In genomic region chr10:35329520-35329919, GRCh38 we compare ENCODE assay signal across 16 cellular contexts. TPM values are rescaled to one million over a fixed set of nuclear protein-coding genes. Genes with fewer than 3 reads are reported as not detected.
DNase-seq lines count a peak whose midpoint lies in the region; ATAC-seq and TF ChIP-seq lines count a peak whose summit lies in the region.
"Had no signal": no experiment of that assay in that cellular context is flagged by ENCODE, and none has a peak within 500 bp of the region (broad histone marks: within the 10 kb centered on the region; RNA-seq: fewer than 3 reads in every experiment).

No MANE protein-coding gene starts in this region.

- 78% methylated on average over 4 of the region's 4 CpGs for WGBS in smooth muscle cell (ENCODE audit: low lambda C conversion rate)

- peaks cover 18% of the 10 kb centered on the region for H3K4me1 ChIP-seq in smooth muscle cell (ENCODE audit: low read depth)

- H3K27ac ChIP-seq in WERI-Rb-1, result peak overlapping the region; percentile 62
- peak overlapping the region; percentile 16 for H3K27ac ChIP-seq in smooth muscle cell (ENCODE audit: low read depth)
- H3K27ac ChIP-seq: ascending aorta, C4-2B, SJSA1 had no signal

- peaks cover 17% of the 10 kb centered on the region for H3K36me3 Mint-ChIP-seq in activated CD4-positive, alpha-beta T cell treated with anti-CD3 and anti-CD28 coated beads for 36 hours (ENCODE audit: low read depth)

- no peaks in the 10 kb centered on the region for H3K27me3 Mint-ChIP-seq in activated CD4-positive, alpha-beta T cell treated with anti-CD3 and anti-CD28 coated beads for 36 hours

- H3K4me3 Mint-ChIP-seq in activated CD4-positive, alpha-beta T cell treated with anti-CD3 and anti-CD28 coated beads for 36 hours, result no peak overlapping the region

- POLR2A ChIA-PET in activated CD4-positive, alpha-beta T cell treated with anti-CD3 and anti-CD28 coated beads for 36 hours (lab: Charles Lee), result no interaction called here

- H3K79me2 ChIP-seq in smooth muscle cell (ENCODE audit: low read depth), result peaks cover 56% of the 10 kb centered on the region

- no peak overlapping the region for H3K4me2 ChIP-seq in smooth muscle cell

- H4K20me1 ChIP-seq in smooth muscle cell (ENCODE audit: low read depth), result peaks cover 29% of the 10 kb centered on the region

- H3K27me3 ChIP-seq in WERI-Rb-1 (ENCODE audit: insufficient read depth, low read depth, severe bottlenecking) (no peaks in the 10 kb centered on the region), smooth muscle cell (ENCODE audit: low read depth) (no peaks in the 10 kb centered on the region)
- H3K27me3 ChIP-seq: ascending aorta, SJSA1 had no signal

- H3K4me1 Mint-ChIP-seq in activated CD4-positive, alpha-beta T cell treated with anti-CD3 and anti-CD28 coated beads for 36 hours, result peaks cover 56% of the 10 kb centered on the region

- TF ChIP-seq CTCF in WERI-Rb-1 (IDR thresholded peaks at IDR 0.05; ENCODE audit: low read depth, low read length) (no peak), smooth muscle cell (IDR thresholded peaks at IDR 0.05; ENCODE audit: borderline replicate concordance, insufficient read depth, poor library complexity, severe bottlenecking) (no peak)

- no peak overlapping the region for H3K9ac ChIP-seq in smooth muscle cell (ENCODE audit: low read depth)

- no peaks in the 10 kb centered on the region for H3K9me3 Mint-ChIP-seq in activated CD4-positive, alpha-beta T cell treated with anti-CD3 and anti-CD28 coated beads for 36 hours (ENCODE audit: low read depth)
- H3K9me3 Mint-ChIP-seq: activated T-helper 2 cell treated with anti-CD3 and anti-CD28 coated beads, Interferon-gamma antibody, Interleukin-2, Interleukin-4, amounts not matched to agents 10 μg/mL and 5 μg/mL and 100 μg/mL, durations not matched to agents 14 hours and 24 hours and 36 hours had no signal

- peak overlapping the region; percentile 34 for H3K27ac Mint-ChIP-seq in activated CD4-positive, alpha-beta T cell treated with anti-CD3 and anti-CD28 coated beads for 36 hours
- H3K27ac Mint-ChIP-seq: activated T-helper 2 cell treated with anti-CD3 and anti-CD28 coated beads, Interferon-gamma antibody, Interleukin-2, Interleukin-4, amounts not matched to agents 10 μg/mL and 5 μg/mL and 100 μg/mL, durations not matched to agents 14 hours and 24 hours and 36 hours had no signal

- H3K4me3 ChIP-seq in WERI-Rb-1 (ENCODE audit: low read depth, low read length) (no peak overlapping the region; the same call in 1 of the 2 replicates), smooth muscle cell (no peak overlapping the region)
- H3K4me3 ChIP-seq: ascending aorta, SJSA1 had no signal

- CTCF ChIA-PET in activated CD4-positive, alpha-beta T cell treated with anti-CD3 and anti-CD28 coated beads for 36 hours (lab: Charles Lee), result interaction anchor here (0.9 to 2.0 kb wide), 3 partner anchors 10 to 211 kb away, joined by 3 to 5 read pairs (median 3); no protein-coding TSS in a partner anchor

- ATAC-seq in activated CD4-positive, alpha-beta T cell treated with anti-CD3 and anti-CD28 coated beads for 36 hours, result no peak
- ATAC-seq in GM19467 (IDR thresholded peaks at IDR 0.05; ENCODE audit: unreplicated experiment), result no peak
- no peak for ATAC-seq in HG02970 (IDR thresholded peaks at IDR 0.05; ENCODE audit: low FRiP score, unreplicated experiment)

- intact Hi-C loops in activated CD4-positive, alpha-beta T cell treated with anti-CD3 and anti-CD28 coated beads for 36 hours (cut with DNase I, micrococcal nuclease), result loop anchor here in 1 of 2 experiments (2.0 kb wide), 1 partner anchor 203 kb away; the partner anchor contains the start of gene CREM

- DNase-seq in activated CD4-positive, alpha-beta T cell treated with anti-CD3 and anti-CD28 coated beads for 36 hours, result no peak
- DNase-seq in activated CD4-positive, alpha-beta T cell treated with anti-CD3 and anti-CD28 coated beads for 48 hours, result no peak
- DNase-seq in WERI-Rb-1 (peak; percentile 56), left kidney (ENCODE audit: low read depth, low spot score) (peak; percentile 47), smooth muscle cell (lab: John Stamatoyannopoulos, UW; ENCODE audit: unreplicated experiment) (no peak), NCI-H748 (lab: John Stamatoyannopoulos, UW; ENCODE audit: unreplicated experiment) (no peak)
- DNase-seq: 8988T; GOT3; occipital lobe; stimulated activated CD4-positive, alpha-beta T cell treated with anti-CD3 and anti-CD28 coated beads, Interleukin-12 subunit alpha, Interleukin-12 subunit beta, amount 100 ng/mL, for 4 hours had no signal

- H3K36me3 ChIP-seq in WERI-Rb-1, result peaks cover 4% of the 10 kb centered on the region; the same call in 1 of the 2 replicates
- no peaks in the 10 kb centered on the region for H3K36me3 ChIP-seq in smooth muscle cell (ENCODE audit: low read depth)

- H3F3A ChIP-seq in smooth muscle cell (ENCODE audit: low read depth), result peaks cover 7% of the 10 kb centered on the region

- H3K9me3 ChIP-seq in WERI-Rb-1 (ENCODE audit: severe bottlenecking), result no peaks in the 10 kb centered on the region
- no peaks in the 10 kb centered on the region for H3K9me3 ChIP-seq in smooth muscle cell (replicated peaks; ENCODE audit: low read depth)
- H3K9me3 ChIP-seq: ascending aorta, SJSA1 had no signal

- H2AFZ ChIP-seq in smooth muscle cell (ENCODE audit: low read depth), result no peak overlapping the region

RNA-seq across cellular contexts. Expression of gene CCNY, which starts 6.8 kb away (rescaled TPM):
- total RNA-seq in activated CD4-positive, alpha-beta T cell treated with anti-CD3 and anti-CD28 coated beads for 36 hours, result 10 to 100 TPM; 49.4 to 54.0 TPM
- 46.9 and 56.3 TPM in 2 replicates for total RNA-seq in smooth muscle cell
- 53.1 and 57.5 TPM in 2 replicates for polyA plus RNA-seq in smooth muscle cell

Comparison
In these comparisons a context has a peak if more than half of its experiments do, and no peak if none do; other contexts are left out.
1. DNase-seq: peak in WERI-Rb-1 (single experiment) and left kidney (single experiment); none in activated CD4-positive, alpha-beta T cell treated with anti-CD3 and anti-CD28 coated beads for 36 hours (single experiment), activated CD4-positive, alpha-beta T cell treated with anti-CD3 and anti-CD28 coated beads for 48 hours (single experiment), smooth muscle cell (single experiment) and NCI-H748 (single experiment).